9 cellular contexts compared by ENCODE assay signal in genomic region chr7:98286093-98286525, GRCh38. TPM values are rescaled to one million over a fixed set of nuclear protein-coding genes. Genes with fewer than 3 reads are reported as not detected.
DNase-seq lines count a peak whose midpoint lies in the region; ATAC-seq and TF ChIP-seq lines count a peak whose summit lies in the region.
"Had no signal": no experiment of that assay in that cellular context is flagged by ENCODE, and none has a peak within 500 bp of the region (broad histone marks: within the 10 kb centered on the region; RNA-seq: fewer than 3 reads in every experiment).

No MANE protein-coding gene starts in this region.

- H3K27me3 ChIP-seq in adrenal gland (no peaks in the 10 kb centered on the region), right cardiac atrium (ENCODE audit: control insufficient read depth, insufficient read depth) (no peaks in the 10 kb centered on the region), skeletal muscle tissue (ENCODE audit: control insufficient read depth in 3 of 3, insufficient read depth in 3 of 3, low read length in 3 of 3) (no peaks in the 10 kb centered on the region)

- H3K27ac Mint-ChIP-seq in activated CD4-positive, alpha-beta memory T cell treated with anti-CD3 and anti-CD28 coated beads, Interleukin-2, amount 10 ng/mL, durations not matched to agents 7 days and 5 days, result no peak overlapping the region
- H3K27ac Mint-ChIP-seq: T-helper 1 cell treated with Interleukin-12 subunit alpha and Interleukin-12 subunit beta and Interleukin-4 antibody, amounts not matched to agents 30 μg/mL and 1 μg/mL, for 36 hours had no signal

- peaks cover 0 to 9% of the 10 kb centered on the region in 2 donors for H3K36me3 ChIP-seq in adrenal gland (replicated peaks in 1 of 2)
- H3K36me3 ChIP-seq in skeletal muscle tissue (ENCODE audit: control insufficient read depth in 3 of 3, insufficient read depth in 3 of 3, low read length in 3 of 3), result peaks cover 0 to 10% (median 9%) of the 10 kb centered on the region in 3 donors

- DNase-seq in HFF-Myc (ENCODE audit: extremely low read depth, low read depth) (no peak), adrenal gland (peak; percentile 86 to 95 (median 92)), right cardiac atrium (peak; percentile 80 to 88 (median 88))
- no peak for DNase-seq in activated CD8-positive, alpha-beta memory T cell treated with anti-CD3 and anti-CD28 coated beads, Interleukin-2, amount 50 U/mL, for 48 hours
- no peak for DNase-seq in activated CD4-positive, alpha-beta memory T cell treated with anti-CD3 and anti-CD28 coated beads, Interleukin-2, amount 10 ng/mL, durations not matched to agents 7 days and 5 days

- H3K27me3 Mint-ChIP-seq in activated CD4-positive, alpha-beta memory T cell treated with anti-CD3 and anti-CD28 coated beads, Interleukin-2, amount 10 ng/mL, durations not matched to agents 7 days and 5 days, result no peaks in the 10 kb centered on the region

- H3K4me3 Mint-ChIP-seq in activated CD4-positive, alpha-beta memory T cell treated with anti-CD3 and anti-CD28 coated beads, Interleukin-2, amount 10 ng/mL, durations not matched to agents 7 days and 5 days, result no peak overlapping the region
- H3K4me3 Mint-ChIP-seq: T-helper 1 cell treated with Interleukin-12 subunit alpha and Interleukin-12 subunit beta and Interleukin-4 antibody, amounts not matched to agents 30 μg/mL and 1 μg/mL, for 36 hours had no signal

- intact Hi-C loops in adrenal gland (cut with DNase I) (no loop called here), right cardiac atrium (cut with DNase I) (no loop called here)

- H3K9ac ChIP-seq in skeletal muscle tissue (ENCODE audit: low read depth in 1 of 3, low read length in 3 of 3), result peak overlapping the region; percentile 89 to 94 (median 94)

- H3K4me1 ChIP-seq in adrenal gland (replicated peaks in 1 of 2) (peaks cover 49 to 66% of the 10 kb centered on the region in 2 donors), right cardiac atrium (ENCODE audit: control insufficient read depth, insufficient read depth, low read length) (peaks cover 17% of the 10 kb centered on the region), skeletal muscle tissue (ENCODE audit: control insufficient read depth in 3 of 3, insufficient read depth in 3 of 3, low read length in 3 of 3) (peaks cover 63 to 76% (median 74%) of the 10 kb centered on the region in 3 donors)

- POLR2A ChIA-PET in activated CD4-positive, alpha-beta memory T cell treated with anti-CD3 and anti-CD28 coated beads, Interleukin-2, amount 10 ng/mL, durations not matched to agents 7 days and 5 days (lab: Charles Lee), result no interaction called here

- TF ChIP-seq POLR2A in adrenal gland (IDR thresholded peaks at IDR 0.05), result peak; percentile 57 to 93

- no peaks in the 10 kb centered on the region for H3K9me3 Mint-ChIP-seq in activated CD4-positive, alpha-beta memory T cell treated with anti-CD3 and anti-CD28 coated beads, Interleukin-2, amount 10 ng/mL, durations not matched to agents 7 days and 5 days
- H3K9me3 Mint-ChIP-seq: T-helper 1 cell treated with Interleukin-12 subunit alpha and Interleukin-12 subunit beta and Interleukin-4 antibody, amounts not matched to agents 30 μg/mL and 1 μg/mL, for 36 hours had no signal

- CTCF ChIA-PET in activated CD4-positive, alpha-beta memory T cell treated with anti-CD3 and anti-CD28 coated beads, Interleukin-2, amount 10 ng/mL, durations not matched to agents 7 days and 5 days (lab: Charles Lee), result no interaction called here

- H3K4me1 Mint-ChIP-seq in activated CD4-positive, alpha-beta memory T cell treated with anti-CD3 and anti-CD28 coated beads, Interleukin-2, amount 10 ng/mL, durations not matched to agents 7 days and 5 days, result peaks cover 24% of the 10 kb centered on the region

- ATAC-seq in right cardiac atrium (peak; percentile 3 to 9), HG03520 (IDR thresholded peaks at IDR 0.05; ENCODE audit: unreplicated experiment) (no peak), HG03565 (IDR thresholded peaks at IDR 0.05; ENCODE audit: unreplicated experiment) (no peak)

- H3K9me3 ChIP-seq in adrenal gland (replicated peaks in 1 of 3) (no peaks in the 10 kb centered on the region), right cardiac atrium (ENCODE audit: control insufficient read depth, low read length) (no peaks in the 10 kb centered on the region), skeletal muscle tissue (ENCODE audit: control insufficient read depth in 3 of 3, low read length in 3 of 3) (no peaks in the 10 kb centered on the region)

- H3K27ac ChIP-seq in adrenal gland, result peak overlapping the region; percentile 80 to 98 (median 91)
- no peak overlapping the region for H3K27ac ChIP-seq in right cardiac atrium (ENCODE audit: low read length)
- peak overlapping the region; percentile 96 for H3K27ac ChIP-seq in skeletal muscle tissue (ENCODE audit: low read depth, low read length)

- no peak for TF ChIP-seq CTCF in HFF-Myc (IDR thresholded peaks at IDR 0.05; ENCODE audit: low read depth, low read length, missing control alignments)
- no peak for TF ChIP-seq CTCF in adrenal gland (IDR thresholded peaks at IDR 0.05)

- 29 to 30% methylated on average over 14 of the region's 14 CpGs; no CpG with 5 or more reads in 2 of the 4 donors for WGBS in adrenal gland, 4 donors
- 60% methylated on average over 14 of the region's 14 CpGs for WGBS in right cardiac atrium

- H3K4me3 ChIP-seq in HFF-Myc (replicated peaks; ENCODE audit: low read depth, low read length) (0 out of 2 replicates have a peak overlapping the region, but pooled peaks have one; percentile 0), adrenal gland (peak overlapping the region in 1 of 4 donors; percentile 73), right cardiac atrium (ENCODE audit: low read length) (no peak overlapping the region), skeletal muscle tissue (ENCODE audit: low read length in 3 of 3) (peak overlapping the region; percentile 79 to 91 (median 89))

- peaks cover 4% of the 10 kb centered on the region for H3K36me3 Mint-ChIP-seq in activated CD4-positive, alpha-beta memory T cell treated with anti-CD3 and anti-CD28 coated beads, Interleukin-2, amount 10 ng/mL, durations not matched to agents 7 days and 5 days (ENCODE audit: low read depth)

RNA-seq across cellular contexts. Expression of gene BRI3, which starts 4.6 kb away (rescaled TPM):
- total RNA-seq in adrenal gland (100 to 1,000 TPM in 7 of 8 donors, 10 to 100 TPM in 1; 50.2 to 379 (median 209) TPM), right cardiac atrium (100 to 1,000 TPM; 156 to 203 (median 187) TPM), skeletal muscle tissue (34.4 TPM)
- polyA plus RNA-seq in adrenal gland (100 to 1,000 TPM; 165 to 204 (median 200) TPM), right cardiac atrium (209 TPM)
- 10 to 100 TPM; 49.4 to 49.9 TPM for total RNA-seq in activated CD4-positive, alpha-beta memory T cell treated with anti-CD3 and anti-CD28 coated beads, Interleukin-2, amount 10 ng/mL, durations not matched to agents 7 days and 5 days

RNA-seq across cellular contexts. Expression of gene TECPR1, which starts 34.1 kb away (rescaled TPM):
- total RNA-seq in adrenal gland, result 10 to 100 TPM; 10.9 to 35.0 (median 20.4) TPM
- 10 to 100 TPM in 2 of 3 donors, 1 to 10 TPM in 1; 6.2 to 36.4 (median 12.3) TPM for polyA plus RNA-seq in adrenal gland
- total RNA-seq in right cardiac atrium, result 10 to 100 TPM; 20.9 to 25.5 (median 25.1) TPM
- 10.5 TPM for polyA plus RNA-seq in right cardiac atrium
- 15.1 TPM for total RNA-seq in skeletal muscle tissue
- total RNA-seq in activated CD4-positive, alpha-beta memory T cell treated with anti-CD3 and anti-CD28 coated beads, Interleukin-2, amount 10 ng/mL, durations not matched to agents 7 days and 5 days, result 10 to 100 TPM; 63.9 to 69.4 TPM

Comparison
In these comparisons a context has a peak if more than half of its experiments do, and no peak if none do; other contexts are left out.
1. DNase-seq: peak in adrenal gland (7 of 7) and right cardiac atrium (3 of 3); none in HFF-Myc (single experiment), activated CD8-positive, alpha-beta memory T cell treated with anti-CD3 and anti-CD28 coated beads, Interleukin-2, amount 50 U/mL, for 48 hours (single experiment) and activated CD4-positive, alpha-beta memory T cell treated with anti-CD3 and anti-CD28 coated beads, Interleukin-2, amount 10 ng/mL, durations not matched to agents 7 days and 5 days (single experiment).
2. ATAC-seq: peak in right cardiac atrium (2 of 2); none in HG03520 (single experiment) and HG03565 (single experiment).